Comparison of ENCODE assay signal across 27 cellular contexts in the genomic region with DNA sequence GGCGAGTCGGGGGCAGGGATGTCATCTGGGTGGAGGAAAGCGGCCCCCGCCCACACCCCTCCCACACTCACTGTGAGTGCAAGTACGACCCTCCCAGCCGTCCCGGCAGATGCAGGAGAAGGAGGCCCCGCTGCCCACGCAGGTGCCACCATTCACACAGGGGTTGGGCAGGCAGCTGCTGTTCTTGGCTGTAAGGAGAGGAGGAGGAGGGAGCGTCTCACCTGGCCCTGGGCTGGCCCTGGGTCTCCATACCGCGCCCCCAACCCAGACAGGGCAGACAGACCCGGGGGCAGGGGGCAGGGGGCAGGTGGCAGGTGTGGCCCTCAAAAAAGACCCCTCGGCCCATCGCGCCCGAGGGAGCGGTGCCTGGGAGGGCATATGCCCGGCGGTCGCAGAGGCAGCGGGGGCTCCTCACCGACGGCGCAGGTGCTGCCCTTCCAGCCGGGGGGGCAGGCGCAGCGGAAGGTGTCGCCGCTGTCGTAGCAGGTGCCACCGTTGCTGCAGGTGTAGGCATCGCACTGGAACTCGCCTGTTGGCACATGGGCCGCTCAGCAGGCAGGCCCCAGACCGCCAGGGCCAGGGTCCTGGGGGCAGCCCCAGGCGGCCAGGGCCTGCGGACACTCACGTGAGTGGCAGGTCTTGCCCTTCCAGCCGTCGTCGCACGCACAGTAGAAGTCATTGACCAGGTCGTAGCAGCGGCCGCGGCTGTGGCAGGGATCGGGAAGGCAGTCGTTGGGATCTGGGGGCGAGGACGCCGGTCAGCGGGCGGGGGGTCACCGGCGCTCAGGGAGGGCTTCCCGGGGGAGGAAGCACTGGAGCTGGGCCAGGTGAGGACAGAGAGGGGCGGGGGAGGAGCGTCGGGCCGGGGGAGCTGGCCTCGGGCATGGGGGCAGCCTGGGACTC. TPM values are rescaled to one million over a fixed set of nuclear protein-coding genes. Genes with fewer than 3 reads are reported as not detected.
A peak's percentile ranks its signal among the peaks of the same experiment; 100 is the strongest.
DNase-seq lines count a peak whose midpoint lies in the region; ATAC-seq, FAIRE-seq and TF ChIP-seq lines count a peak whose summit lies in the region.
"Had no signal": no experiment of that assay in that cellular context is flagged by ENCODE, and none has a peak within 500 bp of the region (broad histone marks: within the 10 kb centered on the region; RNA-seq: fewer than 3 reads in every experiment).

No MANE protein-coding gene starts in this region.

- DNase-seq in 8988T = peak; percentile 39
- peak; percentile 7 for DNase-seq in BE2C
- DNase-seq in heart left ventricle = peak in 4 of 5 donors; percentile 7 to 57 (median 18)
- DNase-seq in neuronal stem cell (ENCODE audit: low spot score) = no peak
- DNase-seq in HTR-8/SVneo (ENCODE audit: insufficient read length, low spot score) = no peak
- no peak for DNase-seq in hypothalamus (lab: John Stamatoyannopoulos, UW)
- DNase-seq: activated CD8-positive, alpha-beta T cell treated with anti-CD3 and anti-CD28 coated beads, Interleukin-2, amount 10 ng/mL, durations not matched to agents 7 days and 5 days; caudate nucleus; cortex of kidney; effector memory CD4-positive, alpha-beta T cell; HCEC 1CT; MM.1S; natural killer cell; NCI-H1417; NCI-H2081 treated with DMSO at 0.1 percent for 48 hours; NCI-H2227 treated with DMSO at 0.1 percent for 48 hours; NCI-H69; SHP77 treated with DMSO at 0.1 percent for 48 hours had no signal

- H3K9ac ChIP-seq in neuronal stem cell (ENCODE audit: low read depth, low read length, poor library complexity) = no peak overlapping the region

- H3K4me2 ChIP-seq in neuronal stem cell (ENCODE audit: insufficient read depth, low read length, poor library complexity, severe bottlenecking) = no peak overlapping the region
- H3K4me2 ChIP-seq: smooth muscle cell had no signal

- H2BK15ac ChIP-seq in neuronal stem cell (ENCODE audit: low read length) = no peak overlapping the region

- peak overlapping the region; percentile 28 for H2AK5ac ChIP-seq in neuronal stem cell (ENCODE audit: low read depth, low read length)

- intact Hi-C loops in heart left ventricle (cut with DNase I) = no loop called here

- TF ChIP-seq CTCF in BE2C (IDR thresholded peaks at IDR 0.05; ENCODE audit: low read depth, low read length) (no peak), heart left ventricle (IDR thresholded peaks at IDR 0.05) (no peak)

- H4K91ac ChIP-seq in neuronal stem cell (ENCODE audit: low read depth, low read length, poor library complexity) = no peak overlapping the region

- H3K9me3 ChIP-seq in BE2C (no peaks in the 10 kb centered on the region), heart left ventricle (no peaks in the 10 kb centered on the region), neuronal stem cell (replicated peaks in 1 of 2; ENCODE audit: control insufficient read depth in 2 of 2, insufficient read depth in 1 of 2, low read depth in 1 of 2, low read length in 2 of 2) (no peaks in the 10 kb centered on the region)
- H3K9me3 ChIP-seq: mucosa of descending colon, tibial nerve had no signal

- H3K4me1 ChIP-seq in BE2C (no peaks in the 10 kb centered on the region), heart left ventricle (peaks cover 6 to 17% (median 11%) of the 10 kb centered on the region in 12 donors), neuronal stem cell (ENCODE audit: control insufficient read depth in 2 of 2, insufficient read depth in 1 of 2, low read depth in 1 of 2, low read length in 2 of 2) (no peaks in the 10 kb centered on the region)

- no peak overlapping the region for H2BK120ac ChIP-seq in neuronal stem cell (ENCODE audit: low read depth, low read length)

- H3K36me3 ChIP-seq in BE2C = no peaks in the 10 kb centered on the region
- H3K36me3 ChIP-seq in heart left ventricle = peaks cover 0 to 82% (median 6%) of the 10 kb centered on the region in 9 donors
- no peaks in the 10 kb centered on the region for H3K36me3 ChIP-seq in neuronal stem cell (replicated peaks in 1 of 2; ENCODE audit: control insufficient read depth in 2 of 2, insufficient read depth in 2 of 2, low read length in 2 of 2)

- ATAC-seq in heart left ventricle (no peak), HG02938 (IDR thresholded peaks at IDR 0.05; ENCODE audit: unreplicated experiment) (no peak)
- ATAC-seq: activated CD8-positive, alpha-beta T cell treated with anti-CD3 and anti-CD28 coated beads, Interleukin-2, amount 10 ng/mL, durations not matched to agents 7 days and 5 days; activated T-helper 17 cell treated with anti-CD3 and anti-CD28 coated beads, Interleukin-2, amount 50 U/mL, for 72 hours; HepG2; mucosa of descending colon; natural killer cell had no signal

- peak overlapping the region; percentile 83 for H3K18ac ChIP-seq in neuronal stem cell (ENCODE audit: low read length)

- no peak overlapping the region for H2BK12ac ChIP-seq in neuronal stem cell (ENCODE audit: low read length)

- no peak overlapping the region for H3K14ac ChIP-seq in neuronal stem cell (ENCODE audit: low read length)

- H2AFZ ChIP-seq in neuronal stem cell (ENCODE audit: low read length) = no peak overlapping the region

- no peak overlapping the region for H3K27ac ChIP-seq in heart left ventricle
- H3K27ac ChIP-seq in neuronal stem cell (replicated peaks; ENCODE audit: low read length) = no peak overlapping the region
- H3K27ac ChIP-seq: tibial nerve had no signal

- no peak overlapping the region for H2BK5ac ChIP-seq in neuronal stem cell (ENCODE audit: low read length)

- no peak overlapping the region for H4K8ac ChIP-seq in neuronal stem cell (ENCODE audit: low read depth, low read length)

- H3K4me3 ChIP-seq in BE2C (ENCODE audit: low read depth, low read length) (no peak overlapping the region), heart left ventricle (no peak overlapping the region), neuronal stem cell (ENCODE audit: low read length in 2 of 2) (no peak overlapping the region)
- H3K4me3 ChIP-seq: lung, mucosa of descending colon, smooth muscle cell, tibial nerve had no signal

- H3K79me1 ChIP-seq in neuronal stem cell (ENCODE audit: low read depth, low read length) = peaks cover 4% of the 10 kb centered on the region

- TF ChIP-seq POLR2A in heart left ventricle (IDR thresholded peaks at IDR 0.05) = no peak

- no peak for FAIRE-seq in HTR-8/SVneo (lab: Jason Lieb, UNC)
- FAIRE-seq: astrocyte, HepG2, keratinocyte had no signal

- 90 to 92% (median 91%) methylated on average over 36 to 62 of the region's 62 CpGs for WGBS in heart left ventricle, 4 donors
- no CpG with 5 or more reads among the region's 62 CpGs for WGBS in neuronal stem cell (ENCODE audit: extremely low coverage in 2 of 2, insufficient read length in 2 of 2, insufficient replicate concordance in 1 of 2), 2 donors

- no peak overlapping the region for H3K4ac ChIP-seq in neuronal stem cell (ENCODE audit: low read length)

- H3K23ac ChIP-seq in neuronal stem cell (ENCODE audit: low read depth, low read length, poor library complexity) = peak overlapping the region; percentile 73

- H3K27me3 ChIP-seq in BE2C (no peaks in the 10 kb centered on the region), heart left ventricle (no peaks in the 10 kb centered on the region), neuronal stem cell (ENCODE audit: control insufficient read depth in 3 of 3, insufficient read depth in 3 of 3, low read depth in 1 of 3, low read length in 3 of 3) (no peaks in the 10 kb centered on the region)
- H3K27me3 ChIP-seq: tibial nerve had no signal

RNA-seq across cellular contexts. Expression of gene JAG2, which starts 20.6 kb away (rescaled TPM):
- polyA plus RNA-seq in BE2C (2012; ENCODE audit: insufficient read depth, insufficient read length, low read depth) = 15.9 TPM
- 10 to 100 TPM; 20.4 to 62.4 (median 28.6) TPM for total RNA-seq in heart left ventricle
- 10 to 100 TPM; 19.1 to 25.2 TPM for polyA plus RNA-seq in heart left ventricle
- 5.2 TPM for polyA plus RNA-seq in neuronal stem cell (2013, experiment 1 of 2)
- polyA plus RNA-seq in neuronal stem cell (2013, experiment 2 of 2) = 4.9 TPM

RNA-seq across cellular contexts. Expression of gene NUDT14, which starts 33.2 kb away (rescaled TPM):
- polyA plus RNA-seq in BE2C (2012; ENCODE audit: insufficient read depth, insufficient read length, low read depth) = 7.4 TPM
- 10 to 100 TPM; 16.7 to 48.9 (median 23.8) TPM for total RNA-seq in heart left ventricle
- 10 to 100 TPM; 14.3 to 29.6 TPM for polyA plus RNA-seq in heart left ventricle
- 21.6 TPM for polyA plus RNA-seq in neuronal stem cell (2013, experiment 1 of 2)
- 21.9 TPM for polyA plus RNA-seq in neuronal stem cell (2013, experiment 2 of 2)

Comparison
In these comparisons a context has a peak if more than half of its experiments do, and no peak if none do; other contexts are left out.
1. DNase-seq: peak in 8988T (single experiment), BE2C (single experiment) and heart left ventricle (4 of 5); none in neuronal stem cell (single experiment), HTR-8/SVneo (single experiment) and hypothalamus (0 of 51).